Comparison of ENCODE assay signal across 1 cellular context in the genomic region with DNA sequence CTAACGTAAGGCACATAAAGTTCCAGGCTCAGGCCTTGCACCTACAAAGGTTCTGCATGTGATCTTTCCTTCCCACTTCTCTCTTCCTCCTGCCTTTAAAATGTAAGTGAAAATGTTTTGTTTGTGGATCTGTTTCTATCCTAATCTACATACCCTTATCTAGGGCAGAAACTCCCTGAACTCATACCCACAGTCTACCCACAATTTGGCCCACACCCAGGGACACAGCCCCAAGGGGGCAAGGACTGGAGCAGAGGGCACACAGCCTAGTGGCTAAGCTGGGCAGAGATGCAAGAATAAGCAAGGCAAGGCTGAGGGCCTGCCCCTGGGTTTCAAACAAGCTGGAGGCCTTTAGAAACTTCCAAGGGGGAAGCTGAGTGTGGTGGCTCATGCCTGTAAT.
TF ChIP-seq lines count a peak whose summit lies in the region.

No MANE protein-coding gene starts in this region.

TF ChIP-seq in GM12878, 131 proteins besides CTCF, POLR2A, EP300 and RAD21 (continued from another document):
- TF ChIP-seq, protein P1, sequence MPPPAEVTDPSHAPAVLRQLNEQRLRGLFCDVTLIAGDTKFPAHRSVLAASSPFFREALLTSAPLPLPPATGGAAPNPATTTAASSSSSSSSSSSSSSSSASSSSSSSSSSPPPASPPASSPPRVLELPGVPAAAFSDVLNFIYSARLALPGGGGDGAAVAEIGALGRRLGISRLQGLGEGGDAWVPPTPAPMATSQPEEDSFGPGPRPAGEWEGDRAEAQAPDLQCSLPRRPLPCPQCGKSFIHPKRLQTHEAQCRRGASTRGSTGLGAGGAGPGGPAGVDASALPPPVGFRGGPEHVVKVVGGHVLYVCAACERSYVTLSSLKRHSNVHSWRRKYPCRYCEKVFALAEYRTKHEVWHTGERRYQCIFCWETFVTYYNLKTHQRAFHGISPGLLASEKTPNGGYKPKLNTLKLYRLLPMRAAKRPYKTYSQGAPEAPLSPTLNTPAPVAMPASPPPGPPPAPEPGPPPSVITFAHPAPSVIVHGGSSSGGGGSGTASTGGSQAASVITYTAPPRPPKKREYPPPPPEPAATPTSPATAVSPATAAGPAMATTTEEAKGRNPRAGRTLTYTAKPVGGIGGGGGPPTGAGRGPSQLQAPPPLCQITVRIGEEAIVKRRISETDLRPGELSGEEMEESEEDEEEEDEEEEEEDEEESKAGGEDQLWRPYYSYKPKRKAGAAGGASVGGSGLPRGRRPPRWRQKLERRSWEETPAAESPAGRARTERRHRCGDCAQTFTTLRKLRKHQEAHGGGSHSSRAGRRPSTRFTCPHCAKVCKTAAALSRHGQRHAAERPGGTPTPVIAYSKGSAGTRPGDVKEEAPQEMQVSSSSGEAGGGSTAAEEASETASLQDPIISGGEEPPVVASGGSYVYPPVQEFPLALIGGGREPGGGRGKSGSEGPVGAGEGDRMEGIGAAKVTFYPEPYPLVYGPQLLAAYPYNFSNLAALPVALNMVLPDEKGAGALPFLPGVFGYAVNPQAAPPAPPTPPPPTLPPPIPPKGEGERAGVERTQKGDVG (CRISPR knock-in tag; IDR thresholded peaks at IDR 0.05), result no peak
- no peak for TF ChIP-seq PML (IDR thresholded peaks at IDR 0.05; ENCODE audit: low read length)
- TF ChIP-seq SRF (IDR thresholded peaks at IDR 0.05; ENCODE audit: low read depth in 2 of 2, low read length in 2 of 2), result no peak
- no peak for TF ChIP-seq NR2C1 (IDR thresholded peaks at IDR 0.05)
TF ChIP-seq in GM12878: peak in this region for 0.
